ENCODE assay signal across 1 cellular context in the genomic region with DNA sequence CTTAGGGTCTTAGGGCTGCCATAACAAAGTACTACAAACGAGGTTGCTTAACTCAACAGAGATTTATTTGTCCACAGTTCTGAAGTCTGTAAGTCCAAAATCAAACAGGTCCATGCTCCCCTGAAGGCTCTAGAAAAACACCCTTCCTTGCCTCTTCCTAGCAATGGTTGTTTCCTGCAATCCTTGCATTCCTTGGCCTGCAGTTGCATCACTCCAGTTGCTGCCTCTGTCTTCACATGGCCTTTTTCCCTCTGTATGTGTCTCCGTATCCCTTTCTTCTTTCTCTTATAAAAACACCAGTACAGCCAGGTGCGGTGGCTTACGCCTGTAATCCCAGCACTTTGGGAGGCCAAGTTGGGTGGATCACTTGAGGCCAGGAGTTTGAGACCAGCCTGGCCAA.
TF ChIP-seq lines count a peak whose summit lies in the region.

No MANE protein-coding gene starts in this region.

TF ChIP-seq in K562, 482 proteins besides CTCF, POLR2A, EP300 and RAD21 (continues in another document):
- TF ChIP-seq DIDO1 (tag; IDR thresholded peaks at IDR 0.05; ENCODE audit: low read depth) (no peak), SMARCE1 (IDR thresholded peaks at IDR 0.05) (no peak), KDM1A (IDR thresholded peaks at IDR 0.05) (no peak), POLR3G (IDR thresholded peaks at IDR 0.05; ENCODE audit: extremely low read depth, insufficient read length, insufficient replicate concordance) (no peak), SMAD1 (IDR thresholded peaks at IDR 0.05; ENCODE audit: low read depth, low read length, partially characterized antibody) (no peak), RAD51 (IDR thresholded peaks at IDR 0.05; ENCODE audit: borderline replicate concordance, low read depth) (no peak), EP400 (IDR thresholded peaks at IDR 0.05) (0 out of 2 replicates have a peak, but pooled peaks have one; percentile 25), TRIM24 (IDR thresholded peaks at IDR 0.05) (peak; percentile 70 to 77; a peak in 2 of 4 replicates), BACH1 (tag; IDR thresholded peaks at IDR 0.05) (no peak), HCFC1 (IDR thresholded peaks at IDR 0.05; ENCODE audit: low read depth, low read length) (no peak), HSF4 (CRISPR knock-in tag; IDR thresholded peaks at IDR 0.05; ENCODE audit: borderline replicate concordance) (no peak), CEBPG (CRISPR knock-in tag; IDR thresholded peaks at IDR 0.05) (peak; percentile 56), CEBPG (tag; conservative IDR thresholded peaks at IDR 0.05 in 1 of 2, IDR thresholded peaks at IDR 0.05 in 1 of 2) (peak in 1 of 2 experiments; percentile 85; a peak in 2 of 4 replicates), HDAC1 (IDR thresholded peaks at IDR 0.05) (no peak), MYBL2 (IDR thresholded peaks at IDR 0.05; ENCODE audit: low read depth) (no peak), MYBL2 (CRISPR knock-in tag; IDR thresholded peaks at IDR 0.05; ENCODE audit: borderline replicate concordance) (no peak), ZNF507 (tag; conservative IDR thresholded peaks at IDR 0.05) (no peak), SMAD4 (CRISPR knock-in tag; conservative IDR thresholded peaks at IDR 0.05) (0 out of 2 replicates have a peak, but pooled peaks have one; percentile 20), PHF20 (IDR thresholded peaks at IDR 0.05; ENCODE audit: partially characterized antibody) (no peak), ZNF79 (CRISPR knock-in tag; IDR thresholded peaks at IDR 0.05; ENCODE audit: low read depth) (no peak), FOXK1 (CRISPR knock-in tag; IDR thresholded peaks at IDR 0.05; ENCODE audit: borderline replicate concordance) (no peak), SNIP1 (IDR thresholded peaks at IDR 0.05; ENCODE audit: low read depth) (no peak), ZNF780A (CRISPR knock-in tag; IDR thresholded peaks at IDR 0.05) (no peak), BMI1 (IDR thresholded peaks at IDR 0.05; ENCODE audit: low read length) (no peak), TBP (optimal IDR thresholded peaks at IDR 0.05; ENCODE audit: low read depth, low read length) (no peak), MEF2D (tag; conservative IDR thresholded peaks at IDR 0.05; ENCODE audit: low read depth) (no peak), U2AF2 (optimal IDR thresholded peaks at IDR 0.05; ENCODE audit: low read depth, low read length) (no peak), SREBF2 (CRISPR knock-in tag; IDR thresholded peaks at IDR 0.05) (no peak), SIRT6 (IDR thresholded peaks at IDR 0.05; ENCODE audit: low read depth, low read length) (no peak), HIVEP1 (CRISPR knock-in tag; IDR thresholded peaks at IDR 0.05) (no peak), SRSF9 (IDR thresholded peaks at IDR 0.05; ENCODE audit: borderline replicate concordance, low read depth, low read length) (no peak), XRCC3 (IDR thresholded peaks at IDR 0.05) (no peak)
- TF ChIP-seq, protein P1, sequence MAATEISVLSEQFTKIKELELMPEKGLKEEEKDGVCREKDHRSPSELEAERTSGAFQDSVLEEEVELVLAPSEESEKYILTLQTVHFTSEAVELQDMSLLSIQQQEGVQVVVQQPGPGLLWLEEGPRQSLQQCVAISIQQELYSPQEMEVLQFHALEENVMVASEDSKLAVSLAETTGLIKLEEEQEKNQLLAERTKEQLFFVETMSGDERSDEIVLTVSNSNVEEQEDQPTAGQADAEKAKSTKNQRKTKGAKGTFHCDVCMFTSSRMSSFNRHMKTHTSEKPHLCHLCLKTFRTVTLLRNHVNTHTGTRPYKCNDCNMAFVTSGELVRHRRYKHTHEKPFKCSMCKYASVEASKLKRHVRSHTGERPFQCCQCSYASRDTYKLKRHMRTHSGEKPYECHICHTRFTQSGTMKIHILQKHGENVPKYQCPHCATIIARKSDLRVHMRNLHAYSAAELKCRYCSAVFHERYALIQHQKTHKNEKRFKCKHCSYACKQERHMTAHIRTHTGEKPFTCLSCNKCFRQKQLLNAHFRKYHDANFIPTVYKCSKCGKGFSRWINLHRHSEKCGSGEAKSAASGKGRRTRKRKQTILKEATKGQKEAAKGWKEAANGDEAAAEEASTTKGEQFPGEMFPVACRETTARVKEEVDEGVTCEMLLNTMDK (IDR thresholded peaks at IDR 0.05; ENCODE audit: borderline replicate concordance, insufficient read depth, low read depth, low read length, poor library complexity, severe bottlenecking): no peak
- TF ChIP-seq, protein P2, sequence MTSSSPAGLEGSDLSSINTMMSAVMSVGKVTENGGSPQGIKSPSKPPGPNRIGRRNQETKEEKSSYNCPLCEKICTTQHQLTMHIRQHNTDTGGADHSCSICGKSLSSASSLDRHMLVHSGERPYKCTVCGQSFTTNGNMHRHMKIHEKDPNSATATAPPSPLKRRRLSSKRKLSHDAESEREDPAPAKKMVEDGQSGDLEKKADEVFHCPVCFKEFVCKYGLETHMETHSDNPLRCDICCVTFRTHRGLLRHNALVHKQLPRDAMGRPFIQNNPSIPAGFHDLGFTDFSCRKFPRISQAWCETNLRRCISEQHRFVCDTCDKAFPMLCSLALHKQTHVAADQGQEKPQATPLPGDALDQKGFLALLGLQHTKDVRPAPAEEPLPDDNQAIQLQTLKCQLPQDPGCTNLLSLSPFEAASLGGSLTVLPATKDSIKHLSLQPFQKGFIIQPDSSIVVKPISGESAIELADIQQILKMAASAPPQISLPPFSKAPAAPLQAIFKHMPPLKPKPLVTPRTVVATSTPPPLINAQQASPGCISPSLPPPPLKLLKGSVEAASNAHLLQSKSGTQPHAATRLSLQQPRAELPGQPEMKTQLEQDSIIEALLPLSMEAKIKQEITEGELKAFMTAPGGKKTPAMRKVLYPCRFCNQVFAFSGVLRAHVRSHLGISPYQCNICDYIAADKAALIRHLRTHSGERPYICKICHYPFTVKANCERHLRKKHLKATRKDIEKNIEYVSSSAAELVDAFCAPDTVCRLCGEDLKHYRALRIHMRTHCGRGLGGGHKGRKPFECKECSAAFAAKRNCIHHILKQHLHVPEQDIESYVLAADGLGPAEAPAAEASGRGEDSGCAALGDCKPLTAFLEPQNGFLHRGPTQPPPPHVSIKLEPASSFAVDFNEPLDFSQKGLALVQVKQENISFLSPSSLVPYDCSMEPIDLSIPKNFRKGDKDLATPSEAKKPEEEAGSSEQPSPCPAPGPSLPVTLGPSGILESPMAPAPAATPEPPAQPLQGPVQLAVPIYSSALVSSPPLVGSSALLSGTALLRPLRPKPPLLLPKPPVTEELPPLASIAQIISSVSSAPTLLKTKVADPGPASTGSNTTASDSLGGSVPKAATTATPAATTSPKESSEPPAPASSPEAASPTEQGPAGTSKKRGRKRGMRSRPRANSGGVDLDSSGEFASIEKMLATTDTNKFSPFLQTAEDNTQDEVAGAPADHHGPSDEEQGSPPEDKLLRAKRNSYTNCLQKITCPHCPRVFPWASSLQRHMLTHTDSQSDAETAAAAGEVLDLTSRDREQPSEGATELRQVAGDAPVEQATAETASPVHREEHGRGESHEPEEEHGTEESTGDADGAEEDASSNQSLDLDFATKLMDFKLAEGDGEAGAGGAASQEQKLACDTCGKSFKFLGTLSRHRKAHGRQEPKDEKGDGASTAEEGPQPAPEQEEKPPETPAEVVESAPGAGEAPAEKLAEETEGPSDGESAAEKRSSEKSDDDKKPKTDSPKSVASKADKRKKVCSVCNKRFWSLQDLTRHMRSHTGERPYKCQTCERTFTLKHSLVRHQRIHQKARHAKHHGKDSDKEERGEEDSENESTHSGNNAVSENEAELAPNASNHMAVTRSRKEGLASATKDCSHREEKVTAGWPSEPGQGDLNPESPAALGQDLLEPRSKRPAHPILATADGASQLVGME (CRISPR knock-in tag; IDR thresholded peaks at IDR 0.05): no peak
- TF ChIP-seq, protein P3, sequence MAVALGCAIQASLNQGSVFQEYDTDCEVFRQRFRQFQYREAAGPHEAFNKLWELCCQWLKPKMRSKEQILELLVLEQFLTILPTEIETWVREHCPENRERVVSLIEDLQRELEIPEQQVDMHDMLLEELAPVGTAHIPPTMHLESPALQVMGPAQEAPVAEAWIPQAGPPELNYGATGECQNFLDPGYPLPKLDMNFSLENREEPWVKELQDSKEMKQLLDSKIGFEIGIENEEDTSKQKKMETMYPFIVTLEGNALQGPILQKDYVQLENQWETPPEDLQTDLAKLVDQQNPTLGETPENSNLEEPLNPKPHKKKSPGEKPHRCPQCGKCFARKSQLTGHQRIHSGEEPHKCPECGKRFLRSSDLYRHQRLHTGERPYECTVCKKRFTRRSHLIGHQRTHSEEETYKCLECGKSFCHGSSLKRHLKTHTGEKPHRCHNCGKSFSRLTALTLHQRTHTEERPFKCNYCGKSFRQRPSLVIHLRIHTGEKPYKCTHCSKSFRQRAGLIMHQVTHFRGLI (CRISPR knock-in tag; IDR thresholded peaks at IDR 0.05): no peak
- TF ChIP-seq, protein P4, sequence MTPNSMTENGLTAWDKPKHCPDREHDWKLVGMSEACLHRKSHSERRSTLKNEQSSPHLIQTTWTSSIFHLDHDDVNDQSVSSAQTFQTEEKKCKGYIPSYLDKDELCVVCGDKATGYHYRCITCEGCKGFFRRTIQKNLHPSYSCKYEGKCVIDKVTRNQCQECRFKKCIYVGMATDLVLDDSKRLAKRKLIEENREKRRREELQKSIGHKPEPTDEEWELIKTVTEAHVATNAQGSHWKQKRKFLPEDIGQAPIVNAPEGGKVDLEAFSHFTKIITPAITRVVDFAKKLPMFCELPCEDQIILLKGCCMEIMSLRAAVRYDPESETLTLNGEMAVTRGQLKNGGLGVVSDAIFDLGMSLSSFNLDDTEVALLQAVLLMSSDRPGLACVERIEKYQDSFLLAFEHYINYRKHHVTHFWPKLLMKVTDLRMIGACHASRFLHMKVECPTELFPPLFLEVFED (CRISPR knock-in tag; conservative IDR thresholded peaks at IDR 0.05): no peak
- TF ChIP-seq, protein P5, sequence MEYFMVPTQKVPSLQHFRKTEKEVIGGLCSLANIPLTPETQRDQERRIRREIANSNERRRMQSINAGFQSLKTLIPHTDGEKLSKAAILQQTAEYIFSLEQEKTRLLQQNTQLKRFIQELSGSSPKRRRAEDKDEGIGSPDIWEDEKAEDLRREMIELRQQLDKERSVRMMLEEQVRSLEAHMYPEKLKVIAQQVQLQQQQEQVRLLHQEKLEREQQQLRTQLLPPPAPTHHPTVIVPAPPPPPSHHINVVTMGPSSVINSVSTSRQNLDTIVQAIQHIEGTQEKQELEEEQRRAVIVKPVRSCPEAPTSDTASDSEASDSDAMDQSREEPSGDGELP (CRISPR knock-in tag; IDR thresholded peaks at IDR 0.05; ENCODE audit: borderline replicate concordance): no peak
- TF ChIP-seq, protein P6, sequence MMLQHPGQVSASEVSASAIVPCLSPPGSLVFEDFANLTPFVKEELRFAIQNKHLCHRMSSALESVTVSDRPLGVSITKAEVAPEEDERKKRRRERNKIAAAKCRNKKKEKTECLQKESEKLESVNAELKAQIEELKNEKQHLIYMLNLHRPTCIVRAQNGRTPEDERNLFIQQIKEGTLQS (IDR thresholded peaks at IDR 0.05): peak; percentile 34
- TF ChIP-seq, protein P6 (CRISPR knock-in tag; conservative IDR thresholded peaks at IDR 0.05): no peak
- TF ChIP-seq, protein P7, sequence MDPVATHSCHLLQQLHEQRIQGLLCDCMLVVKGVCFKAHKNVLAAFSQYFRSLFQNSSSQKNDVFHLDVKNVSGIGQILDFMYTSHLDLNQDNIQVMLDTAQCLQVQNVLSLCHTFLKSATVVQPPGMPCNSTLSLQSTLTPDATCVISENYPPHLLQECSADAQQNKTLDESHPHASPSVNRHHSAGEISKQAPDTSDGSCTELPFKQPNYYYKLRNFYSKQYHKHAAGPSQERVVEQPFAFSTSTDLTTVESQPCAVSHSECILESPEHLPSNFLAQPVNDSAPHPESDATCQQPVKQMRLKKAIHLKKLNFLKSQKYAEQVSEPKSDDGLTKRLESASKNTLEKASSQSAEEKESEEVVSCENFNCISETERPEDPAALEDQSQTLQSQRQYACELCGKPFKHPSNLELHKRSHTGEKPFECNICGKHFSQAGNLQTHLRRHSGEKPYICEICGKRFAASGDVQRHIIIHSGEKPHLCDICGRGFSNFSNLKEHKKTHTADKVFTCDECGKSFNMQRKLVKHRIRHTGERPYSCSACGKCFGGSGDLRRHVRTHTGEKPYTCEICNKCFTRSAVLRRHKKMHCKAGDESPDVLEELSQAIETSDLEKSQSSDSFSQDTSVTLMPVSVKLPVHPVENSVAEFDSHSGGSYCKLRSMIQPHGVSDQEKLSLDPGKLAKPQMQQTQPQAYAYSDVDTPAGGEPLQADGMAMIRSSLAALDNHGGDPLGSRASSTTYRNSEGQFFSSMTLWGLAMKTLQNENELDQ (CRISPR knock-in tag; IDR thresholded peaks at IDR 0.05; ENCODE audit: borderline replicate concordance): no peak
- TF ChIP-seq, protein P8, sequence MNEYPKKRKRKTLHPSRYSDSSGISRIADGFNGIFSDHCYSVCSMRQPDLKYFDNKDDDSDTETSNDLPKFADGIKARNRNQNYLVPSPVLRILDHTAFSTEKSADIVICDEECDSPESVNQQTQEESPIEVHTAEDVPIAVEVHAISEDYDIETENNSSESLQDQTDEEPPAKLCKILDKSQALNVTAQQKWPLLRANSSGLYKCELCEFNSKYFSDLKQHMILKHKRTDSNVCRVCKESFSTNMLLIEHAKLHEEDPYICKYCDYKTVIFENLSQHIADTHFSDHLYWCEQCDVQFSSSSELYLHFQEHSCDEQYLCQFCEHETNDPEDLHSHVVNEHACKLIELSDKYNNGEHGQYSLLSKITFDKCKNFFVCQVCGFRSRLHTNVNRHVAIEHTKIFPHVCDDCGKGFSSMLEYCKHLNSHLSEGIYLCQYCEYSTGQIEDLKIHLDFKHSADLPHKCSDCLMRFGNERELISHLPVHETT (CRISPR knock-in tag; conservative IDR thresholded peaks at IDR 0.05 in 1 of 2, IDR thresholded peaks at IDR 0.05 in 1 of 2): no peak
- TF ChIP-seq, protein P9, sequence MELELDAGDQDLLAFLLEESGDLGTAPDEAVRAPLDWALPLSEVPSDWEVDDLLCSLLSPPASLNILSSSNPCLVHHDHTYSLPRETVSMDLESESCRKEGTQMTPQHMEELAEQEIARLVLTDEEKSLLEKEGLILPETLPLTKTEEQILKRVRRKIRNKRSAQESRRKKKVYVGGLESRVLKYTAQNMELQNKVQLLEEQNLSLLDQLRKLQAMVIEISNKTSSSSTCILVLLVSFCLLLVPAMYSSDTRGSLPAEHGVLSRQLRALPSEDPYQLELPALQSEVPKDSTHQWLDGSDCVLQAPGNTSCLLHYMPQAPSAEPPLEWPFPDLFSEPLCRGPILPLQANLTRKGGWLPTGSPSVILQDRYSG (tag; conservative IDR thresholded peaks at IDR 0.05; ENCODE audit: low read depth): no peak
- TF ChIP-seq, protein P10, sequence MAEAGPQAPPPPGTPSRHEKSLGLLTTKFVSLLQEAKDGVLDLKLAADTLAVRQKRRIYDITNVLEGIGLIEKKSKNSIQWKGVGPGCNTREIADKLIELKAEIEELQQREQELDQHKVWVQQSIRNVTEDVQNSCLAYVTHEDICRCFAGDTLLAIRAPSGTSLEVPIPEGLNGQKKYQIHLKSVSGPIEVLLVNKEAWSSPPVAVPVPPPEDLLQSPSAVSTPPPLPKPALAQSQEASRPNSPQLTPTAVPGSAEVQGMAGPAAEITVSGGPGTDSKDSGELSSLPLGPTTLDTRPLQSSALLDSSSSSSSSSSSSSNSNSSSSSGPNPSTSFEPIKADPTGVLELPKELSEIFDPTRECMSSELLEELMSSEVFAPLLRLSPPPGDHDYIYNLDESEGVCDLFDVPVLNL (CRISPR knock-in tag; IDR thresholded peaks at IDR 0.05; ENCODE audit: low read depth): no peak
